Comparison of ENCODE assay signal across 1 cellular context in the genomic region with DNA sequence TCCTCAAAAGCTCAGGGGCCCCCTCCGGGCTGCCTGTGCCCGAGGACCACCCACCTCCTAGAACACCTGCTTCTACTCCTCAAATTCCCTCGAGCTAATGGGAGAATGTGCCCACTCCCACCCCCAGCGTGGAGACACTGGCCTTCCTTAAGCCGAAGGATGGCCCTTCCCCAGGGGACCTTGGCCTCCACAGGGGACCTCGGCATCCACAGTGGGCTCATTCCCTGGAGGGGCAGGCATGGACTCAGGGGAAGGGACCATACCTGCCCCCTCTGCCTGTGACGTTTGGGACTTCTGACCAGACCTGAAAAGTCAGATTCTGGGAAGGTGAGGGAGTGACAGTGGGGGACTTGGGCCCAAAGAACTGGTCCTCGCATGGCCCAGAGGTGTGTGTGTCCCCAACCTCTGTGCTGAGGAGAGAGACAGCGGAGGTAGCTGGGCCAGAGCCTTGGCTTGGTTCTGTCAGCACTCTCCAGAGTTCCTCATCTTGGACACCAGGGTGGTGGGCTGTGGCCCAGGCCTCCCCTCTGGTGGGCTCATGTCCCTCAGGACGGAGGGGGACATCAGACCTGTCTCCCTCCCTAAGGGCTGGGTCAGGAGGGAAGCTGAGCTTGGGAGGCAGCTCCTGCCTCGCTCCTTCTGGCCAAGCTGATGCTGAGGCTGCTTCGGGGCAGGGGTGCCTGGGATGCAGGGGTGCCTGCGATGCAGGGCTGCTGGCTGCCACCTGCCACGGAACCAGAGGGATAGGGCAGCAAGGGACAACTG.
TF ChIP-seq lines count a peak whose summit lies in the region.

No MANE protein-coding gene starts in this region.

TF ChIP-seq in GM12891, 5 proteins besides CTCF, POLR2A, EP300 and RAD21 (continued from another document):
- TF ChIP-seq POLR2AphosphoS5 (IDR thresholded peaks at IDR 0.05; ENCODE audit: low read depth, low read length): no peak
- no peak for TF ChIP-seq TAF1 (IDR thresholded peaks at IDR 0.05; ENCODE audit: low read depth, low read length)
- no peak for TF ChIP-seq PAX5 (IDR thresholded peaks at IDR 0.05; ENCODE audit: insufficient read depth, low read length, severe bottlenecking)
- TF ChIP-seq POU2F2 (IDR thresholded peaks at IDR 0.05; ENCODE audit: low read depth, low read length): no peak
